Comparison of ENCODE assay signal across 30 cellular contexts in the genomic region with DNA sequence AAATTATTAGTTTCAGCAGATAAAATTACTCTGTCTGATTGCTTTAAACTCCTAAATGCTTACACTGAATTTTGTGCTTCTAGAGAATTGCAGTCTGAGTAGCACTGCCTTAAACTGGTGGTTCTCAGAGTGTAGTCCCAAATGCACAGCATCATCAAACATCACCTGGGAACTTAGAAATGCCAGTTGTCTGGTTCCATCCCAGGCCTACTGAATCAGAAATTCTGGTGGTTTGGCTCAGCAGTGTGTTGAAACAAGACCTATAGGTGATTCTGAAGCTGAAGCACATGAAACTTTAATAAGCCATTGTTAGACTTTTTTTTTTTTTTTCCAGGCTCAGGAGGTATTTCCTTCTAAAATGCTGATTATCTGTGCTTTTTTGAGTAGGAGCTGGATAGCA. TPM values are rescaled to one million over a fixed set of nuclear protein-coding genes. Genes with fewer than 3 reads are reported as not detected.
DNase-seq lines count a peak whose midpoint lies in the region; ATAC-seq, FAIRE-seq and TF ChIP-seq lines count a peak whose summit lies in the region.
"Had no signal": no experiment of that assay in that cellular context is flagged by ENCODE, and none has a peak within 500 bp of the region (broad histone marks: within the 10 kb centered on the region; RNA-seq: fewer than 3 reads in every experiment).

No MANE protein-coding gene starts in this region.

- peaks cover 75% of the 10 kb centered on the region for H3K4me1 Mint-ChIP-seq in activated T-cell treated with anti-CD3 and anti-CD28 coated beads, Interleukin-2, amount 50 U/mL, for 24 hours (ENCODE audit: low read depth)
- peaks cover 66 to 82% (median 76%) of the 10 kb centered on the region in 3 donors for H3K4me1 Mint-ChIP-seq in CD8-positive, alpha-beta memory T cell
- H3K4me1 Mint-ChIP-seq in nephron, result peaks cover 10% of the 10 kb centered on the region

- no peak overlapping the region for H3K4me3 ChIP-seq in CD8-positive, alpha-beta memory T cell (ENCODE audit: low read length)
- H3K4me3 ChIP-seq in GM12878, result no peak overlapping the region
- H3K4me3 ChIP-seq: esophagus squamous epithelium, GM23338, Peyer's patch, psoas muscle, SJCRH30, upper lobe of left lung had no signal

- H3K9me3 ChIP-seq in CD8-positive, alpha-beta memory T cell (ENCODE audit: low read length), result no peaks in the 10 kb centered on the region
- H3K9me3 ChIP-seq in GM12878 (replicated peaks; ENCODE audit: control insufficient read depth, insufficient read depth, low read length), result no peaks in the 10 kb centered on the region
- H3K9me3 ChIP-seq: esophagus squamous epithelium, Peyer's patch, psoas muscle, SJCRH30, upper lobe of left lung had no signal

- H3K27ac Mint-ChIP-seq in activated T-cell treated with anti-CD3 and anti-CD28 coated beads, Interleukin-2, amount 50 U/mL, for 24 hours, result peak overlapping the region; percentile 34
- H3K27ac Mint-ChIP-seq in CD8-positive, alpha-beta memory T cell, result no peak overlapping the region
- H3K27ac Mint-ChIP-seq in nephron, result peak overlapping the region; percentile 12 to 58 (median 26)
- H3K27ac Mint-ChIP-seq: activated naive CD8-positive, alpha-beta T cell treated with anti-CD3 and anti-CD28 coated beads, Interleukin-2, amount 10 ng/mL, durations not matched to agents 7 days and 5 days; CD4-positive, CD25-positive, alpha-beta regulatory T cell; GM23338; HFFc6 had no signal

- TF ChIP-seq POLR2A in GM12878 (IDR thresholded peaks at IDR 0.05; ENCODE audit: low read depth, low read length), result no peak

- BruUV-seq in GM12878 (replicated peaks; lab: Mats Ljungman, UMichigan), result no TSS peak

- in situ Hi-C loops in GM12878 (cut with MboI), result no loop called here

- RAD21 ChIA-PET in GM12878 (lab: Charles Lee; ENCODE audit: unreplicated experiment), result no interaction called here

- ATAC-seq in GM12878, result peak; percentile 34; the same call in 2 of the 3 replicates
- no peak for ATAC-seq in GM21381 (IDR thresholded peaks at IDR 0.05; ENCODE audit: unreplicated experiment)
- ATAC-seq: foreskin keratinocyte, GM23338, left ventricle myocardium superior, psoas muscle had no signal

- DNase-seq in activated T-cell treated with anti-CD3 and anti-CD28 coated beads, Interleukin-2, amount 50 U/mL, for 24 hours, result no peak
- DNase-seq in activated T-cell treated with anti-CD3 and anti-CD28 coated beads for 4 hours (no peak), GM12878 (ENCODE audit: low read depth, low spot score) (no peak), nucleus accumbens (lab: John Stamatoyannopoulos, UW) (no peak), NCI-H2029 treated with DMSO at 0.1 percent for 48 hours (lab: John Stamatoyannopoulos, UW) (no peak)
- no peak for DNase-seq in CD8-positive, alpha-beta memory T cell
- DNase-seq: activated CD4-positive, alpha-beta T cell treated with anti-CD3 and anti-CD28 coated beads, Interleukin-2, amount 50 U/mL, for 1 hour; activated naive CD8-positive, alpha-beta T cell treated with anti-CD3 and anti-CD28 coated beads, Interleukin-2, amount 10 ng/mL, durations not matched to agents 7 days and 5 days; CD4-positive, CD25-positive, alpha-beta regulatory T cell; central memory CD4-positive, alpha-beta T cell; esophagus squamous epithelium; foreskin keratinocyte; head of caudate nucleus; HFFc6; Kasumi-1; left ventricle myocardium superior; NCI-H1436 treated with DMSO at 0.1 percent for 48 hours; occipital lobe; Peyer's patch; psoas muscle; stimulated activated CD4-positive, alpha-beta T cell treated with anti-CD3 and anti-CD28 coated beads, Interleukin-15, amount 100 ng/mL, for 24 hours; stimulated activated CD4-positive, alpha-beta T cell treated with anti-CD3 and anti-CD28 coated beads, Interleukin-4, amount 100 ng/mL, for 4 hours; upper lobe of left lung had no signal

- no peak overlapping the region for H3K4me3 Mint-ChIP-seq in activated T-cell treated with anti-CD3 and anti-CD28 coated beads, Interleukin-2, amount 50 U/mL, for 24 hours
- H3K4me3 Mint-ChIP-seq in CD8-positive, alpha-beta memory T cell, result peak overlapping the region in 4 of 7 donors; percentile 5 to 48 (median 22)
- H3K4me3 Mint-ChIP-seq in nephron, result no peak overlapping the region
- H3K4me3 Mint-ChIP-seq: activated naive CD8-positive, alpha-beta T cell treated with anti-CD3 and anti-CD28 coated beads, Interleukin-2, amount 10 ng/mL, durations not matched to agents 7 days and 5 days; GM23338; HFFc6 had no signal

- no peak for TF ChIP-seq EP300 in GM12878 (IDR thresholded peaks at IDR 0.05; ENCODE audit: borderline replicate concordance in 1 of 2, control insufficient read depth in 1 of 2, low read depth in 2 of 2, low read length in 2 of 2)

- TF ChIP-seq CTCF in GM12878 (IDR thresholded peaks at IDR 0.05 in 2 of 3, conservative IDR thresholded peaks at IDR 0.05 in 1 of 3; ENCODE audit: control insufficient read depth in 2 of 3, extremely low read depth in 1 of 3, insufficient read depth in 1 of 3, low read depth in 3 of 3, low read length in 3 of 3) (no peak), nephron (IDR thresholded peaks at IDR 0.05; ENCODE audit: unreplicated experiment in 3 of 3) (no peak)

- no peaks in the 10 kb centered on the region for H4K20me1 ChIP-seq in GM12878 (ENCODE audit: control insufficient read depth, insufficient read depth)

- H3K27me3 Mint-ChIP-seq in activated T-cell treated with anti-CD3 and anti-CD28 coated beads, Interleukin-2, amount 50 U/mL, for 24 hours, result no peaks in the 10 kb centered on the region
- H3K27me3 Mint-ChIP-seq in CD8-positive, alpha-beta memory T cell, result no peaks in the 10 kb centered on the region
- no peaks in the 10 kb centered on the region for H3K27me3 Mint-ChIP-seq in nephron (ENCODE audit: low read depth)
- H3K27me3 Mint-ChIP-seq: activated naive CD8-positive, alpha-beta T cell treated with anti-CD3 and anti-CD28 coated beads, Interleukin-2, amount 10 ng/mL, durations not matched to agents 7 days and 5 days; CD4-positive, CD25-positive, alpha-beta regulatory T cell had no signal

- no peak for FAIRE-seq in GM12878 (lab: Jason Lieb, UNC)
- FAIRE-seq: A204.1, endometrium, islet of Langerhans had no signal

- POLR2A ChIA-PET in CD8-positive, alpha-beta memory T cell (lab: Charles Lee), result interaction anchor here (1.4 kb wide), 1 partner anchor 20 kb away, joined by 3 read pairs; no protein-coding TSS in a partner anchor
- POLR2A ChIA-PET in GM12878 (lab: Charles Lee), result no interaction called here

- no peaks in the 10 kb centered on the region for H3K9me3 Mint-ChIP-seq in activated T-cell treated with anti-CD3 and anti-CD28 coated beads, Interleukin-2, amount 50 U/mL, for 24 hours
- no peaks in the 10 kb centered on the region for H3K9me3 Mint-ChIP-seq in CD8-positive, alpha-beta memory T cell
- H3K9me3 Mint-ChIP-seq in nephron, result peaks cover 5% of the 10 kb centered on the region
- H3K9me3 Mint-ChIP-seq: GM23338, HFFc6 had no signal

- H2AFZ ChIP-seq in GM12878 (ENCODE audit: control insufficient read depth, low read depth, low read length), result no peak overlapping the region
- H2AFZ ChIP-seq: GM23338 had no signal

- intact Hi-C loops in GM12878 (cut with micrococcal nuclease; ENCODE audit: unreplicated experiment), result no loop called here

- H3K79me2 ChIP-seq in GM12878 (ENCODE audit: control insufficient read depth, insufficient read depth, low read length), result peaks cover 49% of the 10 kb centered on the region

- CTCF ChIA-PET in CD8-positive, alpha-beta memory T cell (lab: Charles Lee), result no interaction called here
- CTCF ChIA-PET in GM12878 (lab: Yijun Ruan, JAX), result interaction anchor here (0.6 to 1.7 kb wide), 2 partner anchors 14 to 1855 kb away, joined by 3 read pairs; no protein-coding TSS in a partner anchor

- H3K27ac ChIP-seq in CD8-positive, alpha-beta memory T cell (ENCODE audit: low read depth, low read length), result no peak overlapping the region
- no peak overlapping the region for H3K27ac ChIP-seq in GM12878 (ENCODE audit: control insufficient read depth, insufficient read depth)
- H3K27ac ChIP-seq: esophagus squamous epithelium, foreskin keratinocyte, Peyer's patch, psoas muscle, SJCRH30, upper lobe of left lung had no signal

- no peaks in the 10 kb centered on the region for H3K27me3 ChIP-seq in CD8-positive, alpha-beta memory T cell (ENCODE audit: insufficient read depth, low read length, poor library complexity, severe bottlenecking)
- no peaks in the 10 kb centered on the region for H3K27me3 ChIP-seq in GM12878 (replicated peaks in 1 of 2; ENCODE audit: control insufficient read depth in 2 of 2, insufficient read depth in 2 of 2, low read length in 1 of 2)
- H3K27me3 ChIP-seq: esophagus squamous epithelium, foreskin keratinocyte, Peyer's patch, SJCRH30, upper lobe of left lung had no signal

- H3K4me1 ChIP-seq in CD8-positive, alpha-beta memory T cell (ENCODE audit: insufficient read depth, low read length), result peaks cover 47% of the 10 kb centered on the region
- H3K4me1 ChIP-seq in GM12878 (ENCODE audit: control insufficient read depth, insufficient read depth, low read length), result no peaks in the 10 kb centered on the region; the same call in 1 of the 2 replicates
- H3K4me1 ChIP-seq: SJCRH30 had no signal

- TF ChIP-seq RAD21 in GM12878 (IDR thresholded peaks at IDR 0.05; ENCODE audit: insufficient read depth, low read depth, low read length), result no peak

- SMC1A ChIA-PET in GM12878 (lab: Charles Lee; ENCODE audit: uncharacterized antibody, unreplicated experiment), result interaction anchor here (0.6 kb wide), 1 partner anchor 740 kb away, joined by 3 read pairs; no protein-coding TSS in a partner anchor

- no peak overlapping the region for H3K4me2 ChIP-seq in GM12878 (ENCODE audit: control insufficient read depth, insufficient read depth)
- H3K4me2 ChIP-seq: GM23338 had no signal

- no peaks in the 10 kb centered on the region for H3K36me3 ChIP-seq in CD8-positive, alpha-beta memory T cell (ENCODE audit: insufficient read depth, low read length)
- H3K36me3 ChIP-seq in GM12878 (ENCODE audit: control insufficient read depth in 2 of 2, insufficient read depth in 2 of 2, low read length in 1 of 2), result no peaks in the 10 kb centered on the region
- H3K36me3 ChIP-seq: esophagus squamous epithelium, Peyer's patch, upper lobe of left lung had no signal

- H3K36me3 Mint-ChIP-seq in activated T-cell treated with anti-CD3 and anti-CD28 coated beads, Interleukin-2, amount 50 U/mL, for 24 hours (ENCODE audit: low read depth), result peaks cover 8% of the 10 kb centered on the region
- H3K36me3 Mint-ChIP-seq in CD8-positive, alpha-beta memory T cell, result peaks cover 0 to 5% (median 0%) of the 10 kb centered on the region in 3 donors
- H3K36me3 Mint-ChIP-seq in nephron (ENCODE audit: low read depth), result peaks cover 9% of the 10 kb centered on the region

- no peak overlapping the region for H3K9ac ChIP-seq in GM12878 (ENCODE audit: control insufficient read depth, insufficient read depth, low read length)

RNA-seq across cellular contexts. Expression of a gene that starts 22.0 kb away (rescaled TPM):
- total RNA-seq in CD8-positive, alpha-beta memory T cell, result 10 to 100 TPM; 29.6 to 29.7 TPM
- 2.2 TPM for polyA plus RNA-seq in CD8-positive, alpha-beta memory T cell
- 65.4 and 68.5 TPM in 2 replicates for total RNA-seq in GM12878 (2013; cell fraction: nucleolus; rRNA removed)
- total RNA-seq in GM12878 (2014; rRNA removed) (14.4 and 14.6 TPM in 2 replicates), GM12878 (2014; rRNA removed; fragmentation: Illumina TruSeq; extraction: Trizol) (16.5 and 16.7 TPM in 2 replicates), GM12878 (2021) (14.8 and 16.1 TPM in 2 replicates)
- polyA plus RNA-seq in GM12878 (2011; ENCODE audit: low read depth), result 7.6 TPM
- polyA plus RNA-seq in GM12878 (2011; rRNA removed) (14.8 and 17.2 TPM in 2 replicates), GM12878 (2014; fragmentation: Illumina TruSeq; extraction: Trizol) (13.6 and 18.5 TPM in 2 replicates), GM12878 (2014; fragmentation: Nextera tagmentation; extraction: Ambion mirVana) (1 to 10 TPM; 2.0 to 2.6 TPM), GM12878 (2014; rRNA removed) (7.0 and 7.9 TPM in 2 replicates), GM12878 (2016; fragmentation: Nextera tagmentation; extraction: Ambion mirVana) (1 to 10 TPM; 3.0 to 3.5 TPM)
- 7.0 and 8.5 TPM in 2 replicates for polyA plus RNA-seq in GM12878 (2011; cell fraction: cytosol; rRNA removed)
- polyA plus RNA-seq in GM12878 (2011; cell fraction: nucleus; rRNA removed), result 11.1 and 12.5 TPM in 2 replicates
- 8.2 and 10.7 TPM in 2 replicates for polyA plus RNA-seq in GM12878 (2012)
- 21.8 and 35.7 TPM in 2 replicates for polyA minus RNA-seq in GM12878 (2011; rRNA and poly(A)+ RNA removed)
- polyA minus RNA-seq in GM12878 (2011; cell fraction: cytosol; rRNA and poly(A)+ RNA removed), result 7.1 and 7.2 TPM in 2 replicates
- polyA minus RNA-seq in GM12878 (2011; cell fraction: nucleus; rRNA and poly(A)+ RNA removed), result 23.3 and 46.1 TPM in 2 replicates

Comparison
In these comparisons a context has a peak if more than half of its experiments do, and no peak if none do; other contexts are left out.
1. H3K27ac Mint-ChIP-seq: peak in activated T-cell treated with anti-CD3 and anti-CD28 coated beads, Interleukin-2, amount 50 U/mL, for 24 hours (single experiment) and nephron (3 of 3); none in CD8-positive, alpha-beta memory T cell (0 of 8).
2. H3K4me3 Mint-ChIP-seq: peak in CD8-positive, alpha-beta memory T cell (4 of 7); none in activated T-cell treated with anti-CD3 and anti-CD28 coated beads, Interleukin-2, amount 50 U/mL, for 24 hours (single experiment) and nephron (0 of 3).